ENCODE assay signal across 8 cellular contexts in genomic region chr3:46947981-46948791, GRCh38. TPM values are rescaled to one million over a fixed set of nuclear protein-coding genes. Genes with fewer than 3 reads are reported as not detected.
DNase-seq lines count a peak whose midpoint lies in the region; FAIRE-seq and TF ChIP-seq lines count a peak whose summit lies in the region.

No MANE protein-coding gene starts in this region.

- no peak for TF ChIP-seq CTCF in Caco-2 (IDR thresholded peaks at IDR 0.05; ENCODE audit: insufficient read depth in 1 of 2, low read depth in 1 of 2, low read length in 1 of 2, severe bottlenecking in 1 of 2, unreplicated experiment in 1 of 2)
- TF ChIP-seq CTCF in hepatocyte (IDR thresholded peaks at IDR 0.05; ENCODE audit: poor library complexity) = no peak
- no peak for TF ChIP-seq CTCF in dorsolateral prefrontal cortex (IDR thresholded peaks at IDR 0.05 in 54 of 56, conservative IDR thresholded peaks at IDR 0.05 in 2 of 56; ENCODE audit: low read depth in 1 of 56, partially characterized antibody in 56 of 56)

- H3K27me3 Mint-ChIP-seq in Caco-2 (ENCODE audit: insufficient read depth, unreplicated experiment) = no peaks in the 10 kb centered on the region

- H3K4me3 Mint-ChIP-seq in Caco-2 (ENCODE audit: unreplicated experiment) = peak overlapping the region; percentile 57

- H3K27me3 ChIP-seq in Caco-2 (replicated peaks; ENCODE audit: control insufficient read depth, insufficient read depth, low read length) (no peaks in the 10 kb centered on the region), hepatocyte (no peaks in the 10 kb centered on the region), dorsolateral prefrontal cortex (no peaks in the 10 kb centered on the region)

- H3K4me3 ChIP-seq in Caco-2 (ENCODE audit: low read depth, low read length) = no peak overlapping the region
- H3K4me3 ChIP-seq in hepatocyte = no peak overlapping the region
- H3K4me3 ChIP-seq in dorsolateral prefrontal cortex = no peak overlapping the region

- peaks cover 64% of the 10 kb centered on the region for H3K4me1 ChIP-seq in Caco-2
- H3K4me1 ChIP-seq in hepatocyte (ENCODE audit: insufficient read depth) = peaks cover 73% of the 10 kb centered on the region

- peaks cover 76% of the 10 kb centered on the region for H3K79me2 ChIP-seq in hepatocyte

- WGBS in hepatocyte (ENCODE audit: low lambda C conversion rate, missing lambda C conversion rate) = 51% methylated on average over 19 of the region's 19 CpGs

- POLR2A ChIA-PET in Caco-2 (lab: Charles Lee) = interaction anchor here (0.5 to 0.6 kb wide), 3 partner anchors 13 to 1524 kb away, joined by 3 to 6 read pairs (median 3); no protein-coding TSS in a partner anchor

- DNase-seq in Caco-2 (peak; percentile 90 to 96), RCC 7860 (ENCODE audit: low spot score) (peak; percentile 62), hepatocyte (ENCODE audit: low spot score) (peak; percentile 91), dorsolateral prefrontal cortex (no peak), NCI-H1417 (lab: John Stamatoyannopoulos, UW) (no peak), NCI-H510A (lab: John Stamatoyannopoulos, UW) (no peak)
- DNase-seq in activated effector memory CD4-positive, alpha-beta T cell treated with anti-CD3 and anti-CD28 coated beads, Interleukin-2, amount 50 U/mL, for 16 hours = peak; percentile 87
- peak; percentile 69 for DNase-seq in stimulated activated CD4-positive, alpha-beta T cell treated with anti-CD3 and anti-CD28 coated beads, Interleukin-4, amount 100 ng/mL, for 24 hours

- CTCF ChIA-PET in Caco-2 (lab: Charles Lee) = interaction anchor here (1.0 to 2.2 kb wide), 6 partner anchors 11 to 31 kb away, joined by 3 to 14 read pairs (median 4); partner anchors contain the start of gene NBEAL2

- no peaks in the 10 kb centered on the region for H3K9me3 Mint-ChIP-seq in Caco-2 (ENCODE audit: unreplicated experiment)

- H3K27ac ChIP-seq in hepatocyte = peak overlapping the region; percentile 99
- H3K27ac ChIP-seq in dorsolateral prefrontal cortex = peak overlapping the region in 21 of 59 donors; percentile 1 to 63 (median 40)

- no peaks in the 10 kb centered on the region for H3K9me2 ChIP-seq in hepatocyte (replicated peaks; ENCODE audit: insufficient read depth)

- FAIRE-seq in RCC 7860 (lab: Jason Lieb, UNC) = no peak

- H4K20me1 ChIP-seq in hepatocyte (ENCODE audit: insufficient read depth, poor library complexity, severe bottlenecking) = peaks cover 17% of the 10 kb centered on the region

- intact Hi-C loops in Caco-2 (cut with micrococcal nuclease; ENCODE audit: unreplicated experiment) = loop anchor here (1.0 to 2.0 kb wide), 3 partner anchors 13 to 31 kb away; partner anchors contain the start of gene NBEAL2
- intact Hi-C loops in dorsolateral prefrontal cortex (cut with DNase I) = no loop called here

- H3K9me3 ChIP-seq in Caco-2 = no peaks in the 10 kb centered on the region
- H3K9me3 ChIP-seq in hepatocyte (ENCODE audit: low read depth) = no peaks in the 10 kb centered on the region

- peak overlapping the region; percentile 95 for H3K27ac Mint-ChIP-seq in Caco-2 (ENCODE audit: unreplicated experiment)

- peaks cover 3% of the 10 kb centered on the region; the same call in 1 of the 2 replicates for H3K36me3 ChIP-seq in Caco-2 (ENCODE audit: control insufficient read depth, insufficient read depth, low read length)
- H3K36me3 ChIP-seq in hepatocyte (replicated peaks; ENCODE audit: insufficient read depth, low read depth) = no peaks in the 10 kb centered on the region

- no peak overlapping the region for H2AFZ ChIP-seq in hepatocyte

- BruUV-seq in Caco-2 (replicated peaks; lab: Mats Ljungman, UMichigan) = TSS peak; percentile 24

- H3K4me2 ChIP-seq in hepatocyte = peak overlapping the region; percentile 53

- H3K36me3 Mint-ChIP-seq in Caco-2 (ENCODE audit: insufficient read depth, unreplicated experiment) = peaks cover 53% of the 10 kb centered on the region

- peaks cover 65% of the 10 kb centered on the region for H3K4me1 Mint-ChIP-seq in Caco-2 (ENCODE audit: low read depth, unreplicated experiment)

RNA-seq across cellular contexts. Expression of gene CCDC12, which starts 28.4 kb away (rescaled TPM):
- total RNA-seq in Caco-2 (2022) = 52.7 and 60.8 TPM in 2 replicates
- total RNA-seq in hepatocyte = 41.1 and 47.5 TPM in 2 replicates
- polyA plus RNA-seq in hepatocyte = 78.4 and 107 TPM in 2 replicates
- total RNA-seq in dorsolateral prefrontal cortex = 10 to 100 TPM; 30.9 to 54.9 (median 40.5) TPM

RNA-seq across cellular contexts. Expression of gene NBEAL2, which starts 31.3 kb away (rescaled TPM):
- total RNA-seq in Caco-2 (2022) (62.4 and 76.9 TPM in 2 replicates), hepatocyte (23.6 and 38.6 TPM in 2 replicates), dorsolateral prefrontal cortex (10 to 100 TPM in 112 of 120 experiments, 1 to 10 TPM in 8; 8.2 to 41.7 (median 16.9) TPM)
- polyA plus RNA-seq in hepatocyte = 42.2 and 58.5 TPM in 2 replicates

Comparison
In these comparisons a context has a peak if more than half of its experiments do, and no peak if none do; other contexts are left out.
1. DNase-seq: peak in Caco-2 (2 of 2), RCC 7860 (single experiment), activated effector memory CD4-positive, alpha-beta T cell treated with anti-CD3 and anti-CD28 coated beads, Interleukin-2, amount 50 U/mL, for 16 hours (single experiment), hepatocyte (single experiment) and stimulated activated CD4-positive, alpha-beta T cell treated with anti-CD3 and anti-CD28 coated beads, Interleukin-4, amount 100 ng/mL, for 24 hours (single experiment); none in dorsolateral prefrontal cortex (0 of 10), NCI-H1417 (0 of 3) and NCI-H510A (single experiment).